ENCODE assay signal across 14 cellular contexts in the genomic region with DNA sequence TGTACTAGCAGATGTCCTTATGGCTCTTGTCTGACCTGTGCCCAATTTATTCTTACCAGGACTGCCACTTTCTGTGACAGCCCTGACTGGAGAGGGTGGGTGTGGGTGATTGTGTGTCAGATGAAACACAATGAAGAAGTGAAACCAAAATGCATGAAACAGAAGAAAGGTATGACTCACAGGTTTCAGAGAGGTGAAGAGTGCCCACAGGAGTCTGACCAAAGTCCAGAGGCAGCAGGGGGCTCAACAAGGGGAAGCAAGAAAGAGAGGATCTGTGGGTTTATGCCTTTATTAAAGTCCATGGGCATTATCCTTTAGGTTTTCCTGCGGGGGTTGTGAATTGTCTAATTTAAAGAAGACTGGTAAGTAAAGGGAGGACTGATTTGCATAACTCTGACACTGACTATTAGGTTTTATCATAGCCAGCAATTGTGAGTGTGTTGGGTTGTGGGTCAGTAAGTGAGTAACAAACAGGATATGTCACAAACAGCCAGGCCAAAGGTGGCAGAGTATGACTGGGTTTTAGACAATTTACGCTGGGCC. TPM values are rescaled to one million over a fixed set of nuclear protein-coding genes. Genes with fewer than 3 reads are reported as not detected.
DNase-seq lines count a peak whose midpoint lies in the region; ATAC-seq and TF ChIP-seq lines count a peak whose summit lies in the region.
"Had no signal": no experiment of that assay in that cellular context is flagged by ENCODE, and none has a peak within 500 bp of the region (broad histone marks: within the 10 kb centered on the region; RNA-seq: fewer than 3 reads in every experiment).

No MANE protein-coding gene starts in this region.

- peaks cover 0 to 33% (median 6%) of the 10 kb centered on the region in 9 donors for H3K9me3 Mint-ChIP-seq in naive thymus-derived CD8-positive, alpha-beta T cell

- POLR2A ChIA-PET in naive thymus-derived CD8-positive, alpha-beta T cell (lab: Charles Lee) = no interaction called here

- DNase-seq in NOMO-1 treated with dmso at 0.1 percent for 144 hours (lab: John Stamatoyannopoulos, UW; ENCODE audit: unreplicated experiment) (peak; percentile 94), NCI-H2227 treated with DMSO at 0.1 percent for 48 hours (lab: John Stamatoyannopoulos, UW) (no peak), upper lobe of left lung (no peak), ACHN (no peak)
- no peak for DNase-seq in naive thymus-derived CD8-positive, alpha-beta T cell
- DNase-seq: GOT3; heart left ventricle; mucosa of descending colon; NCI-H1048; stimulated activated naive CD4-positive, alpha-beta T cell had no signal

- peak; percentile 97 for ATAC-seq in GM18519 (IDR thresholded peaks at IDR 0.05; ENCODE audit: low FRiP score, unreplicated experiment)
- ATAC-seq in GM21381 (IDR thresholded peaks at IDR 0.05; ENCODE audit: unreplicated experiment) = peak; percentile 96
- ATAC-seq in HG03064 (IDR thresholded peaks at IDR 0.05; ENCODE audit: low read depth, unreplicated experiment) = peak; percentile 95
- no peak for ATAC-seq in upper lobe of left lung (ENCODE audit: low FRiP score in 2 of 2)
- no peak for ATAC-seq in naive thymus-derived CD8-positive, alpha-beta T cell
- ATAC-seq: heart left ventricle, mucosa of descending colon had no signal

- no peak overlapping the region for H3K4me3 Mint-ChIP-seq in naive thymus-derived CD8-positive, alpha-beta T cell

- no peaks in the 10 kb centered on the region for H3K27me3 ChIP-seq in upper lobe of left lung
- H3K27me3 ChIP-seq: heart left ventricle had no signal

- H3K36me3 ChIP-seq in upper lobe of left lung = no peaks in the 10 kb centered on the region
- H3K36me3 ChIP-seq: heart left ventricle had no signal

- no peak overlapping the region for H3K27ac Mint-ChIP-seq in naive thymus-derived CD8-positive, alpha-beta T cell

- no peaks in the 10 kb centered on the region for H3K27me3 Mint-ChIP-seq in naive thymus-derived CD8-positive, alpha-beta T cell

- H3K27ac ChIP-seq in upper lobe of left lung = no peak overlapping the region
- H3K27ac ChIP-seq: coronary artery, heart left ventricle had no signal

- 86 to 91% methylated on average over 2 of the region's 2 CpGs for WGBS in upper lobe of left lung, 2 donors

- H3K4me3 ChIP-seq in upper lobe of left lung = no peak overlapping the region
- H3K4me3 ChIP-seq: coronary artery, heart left ventricle, mucosa of descending colon had no signal

- TF ChIP-seq CTCF in upper lobe of left lung (IDR thresholded peaks at IDR 0.05) = no peak

- no peaks in the 10 kb centered on the region for H3K9me3 ChIP-seq in upper lobe of left lung

- H3K4me1 Mint-ChIP-seq in naive thymus-derived CD8-positive, alpha-beta T cell = no peaks in the 10 kb centered on the region

- H3K36me3 Mint-ChIP-seq in naive thymus-derived CD8-positive, alpha-beta T cell = peaks cover 0 to 10% (median 0%) of the 10 kb centered on the region in 3 donors

- in situ Hi-C loops in ACHN (cut with HindIII; ENCODE audit: low pct_ligation_motif_present, low pct_unique_long_range_greater_than_20kb, low sequenced_read_pairs) = no loop called here

- no peaks in the 10 kb centered on the region for H3K4me1 ChIP-seq in upper lobe of left lung
- H3K4me1 ChIP-seq: heart left ventricle had no signal

- TF ChIP-seq EP300 in upper lobe of left lung (IDR thresholded peaks at IDR 0.05) = no peak

- no peak for TF ChIP-seq POLR2A in upper lobe of left lung (IDR thresholded peaks at IDR 0.05)

RNA-seq across cellular contexts. Expression of a gene that starts 3.9 kb away (rescaled TPM):
- not detected for total RNA-seq in upper lobe of left lung
- total RNA-seq in naive thymus-derived CD8-positive, alpha-beta T cell = not detected
- not detected for polyA plus RNA-seq in naive thymus-derived CD8-positive, alpha-beta T cell
- total RNA-seq: heart left ventricle, mucosa of descending colon had no signal
- polyA plus RNA-seq: heart left ventricle had no signal

RNA-seq across cellular contexts. Expression of a gene that starts 10.0 kb away (rescaled TPM):
- not detected for total RNA-seq in upper lobe of left lung
- total RNA-seq in naive thymus-derived CD8-positive, alpha-beta T cell = not detected
- polyA plus RNA-seq in naive thymus-derived CD8-positive, alpha-beta T cell = not detected
- total RNA-seq: heart left ventricle, mucosa of descending colon had no signal
- polyA plus RNA-seq: heart left ventricle had no signal

RNA-seq across cellular contexts. Expression of a gene that starts 23.2 kb away (rescaled TPM):
- not detected for total RNA-seq in upper lobe of left lung
- total RNA-seq in naive thymus-derived CD8-positive, alpha-beta T cell = not detected
- polyA plus RNA-seq in naive thymus-derived CD8-positive, alpha-beta T cell = not detected
- total RNA-seq: heart left ventricle, mucosa of descending colon had no signal
- polyA plus RNA-seq: heart left ventricle had no signal

RNA-seq across cellular contexts. Expression of a gene that starts 50.7 kb away (rescaled TPM):
- not detected for total RNA-seq in upper lobe of left lung
- not detected for total RNA-seq in naive thymus-derived CD8-positive, alpha-beta T cell
- not detected for polyA plus RNA-seq in naive thymus-derived CD8-positive, alpha-beta T cell
- total RNA-seq: heart left ventricle, mucosa of descending colon had no signal
- polyA plus RNA-seq: heart left ventricle had no signal

Comparison
In these comparisons a context has a peak if more than half of its experiments do, and no peak if none do; other contexts are left out.
1. ATAC-seq: peak in GM18519 (single experiment), GM21381 (single experiment) and HG03064 (single experiment); none in upper lobe of left lung (0 of 2) and naive thymus-derived CD8-positive, alpha-beta T cell (0 of 2).